20 cellular contexts compared by ENCODE assay signal in genomic region chr2:128237911-128238697, GRCh38.
"Had no signal": no experiment of that assay in that cellular context is flagged by ENCODE, and none has a peak within 500 bp of the region (broad histone marks: within the 10 kb centered on the region; RNA-seq: fewer than 3 reads in every experiment).

No MANE protein-coding gene starts in this region.

- ATAC-seq: activated T-helper 17 cell treated with anti-CD3 and anti-CD28 coated beads, Interleukin-2, amount 50 U/mL, for 72 hours; body of pancreas; left lung had no signal

- DNase-seq: activated CD4-positive, alpha-beta T cell treated with anti-CD3 and anti-CD28 coated beads, Interleukin-2, amount 10 ng/mL, durations not matched to agents 24 days and 14 days; activated naive CD4-positive, alpha-beta T cell treated with anti-CD3 and anti-CD28 coated beads, Interleukin-2, amount 50 U/mL, for 16 hours; activated T-cell treated with anti-CD3 and anti-CD28 coated beads for 4 hours; body of pancreas; foreskin fibroblast; islet precursor cell; left lung; sigmoid colon; stimulated activated CD4-positive, alpha-beta T cell treated with anti-CD3 and anti-CD28 coated beads, Interleukin-2, amount 100 ng/mL, for 24 hours; stimulated activated naive CD4-positive, alpha-beta T cell; SW 1271; T-helper 9 cell had no signal

- H3K36me3 Mint-ChIP-seq: memory B cell had no signal

- H3K27ac ChIP-seq: body of pancreas, esophagus muscularis mucosa, left lung, psoas muscle, SJSA1, suprapubic skin, VCaP had no signal

- H3K36me3 ChIP-seq: adrenal gland, esophagus muscularis mucosa, left lung, sigmoid colon, SJSA1, suprapubic skin had no signal

- H3K4me3 Mint-ChIP-seq: activated CD4-positive, alpha-beta T cell treated with anti-CD3 and anti-CD28 coated beads, Interleukin-2, amount 10 ng/mL, durations not matched to agents 24 days and 14 days; activated T-helper 17 cell treated with anti-CD3 and anti-CD28 coated beads, Interleukin-2, amount 50 U/mL, for 72 hours; memory B cell had no signal

- H3K4me1 ChIP-seq: psoas muscle had no signal

- H3K27ac Mint-ChIP-seq: activated CD4-positive, alpha-beta T cell treated with anti-CD3 and anti-CD28 coated beads, Interleukin-2, amount 10 ng/mL, durations not matched to agents 24 days and 14 days; activated T-helper 17 cell treated with anti-CD3 and anti-CD28 coated beads, Interleukin-2, amount 50 U/mL, for 72 hours; memory B cell had no signal

- H3K27me3 ChIP-seq: adrenal gland, body of pancreas, esophagus muscularis mucosa, sigmoid colon, SJSA1, suprapubic skin had no signal

- H3K4me3 ChIP-seq: adrenal gland, body of pancreas, esophagus muscularis mucosa, left lung, psoas muscle, sigmoid colon, SJSA1, suprapubic skin had no signal

- H3K9me3 ChIP-seq: adrenal gland, body of pancreas, esophagus muscularis mucosa, left lung, psoas muscle, sigmoid colon, SJSA1, suprapubic skin had no signal

- H3K4me1 Mint-ChIP-seq: activated T-helper 17 cell treated with anti-CD3 and anti-CD28 coated beads, Interleukin-2, amount 50 U/mL, for 72 hours had no signal
